14 cellular contexts compared by ENCODE assay signal in genomic region chr17:17789828-17790672, GRCh38. TPM values are rescaled to one million over a fixed set of nuclear protein-coding genes. Genes with fewer than 3 reads are reported as not detected.
A peak's percentile ranks its signal among the peaks of the same experiment; 100 is the strongest.
DNase-seq lines count a peak whose midpoint lies in the region; ATAC-seq, FAIRE-seq and TF ChIP-seq lines count a peak whose summit lies in the region.
"Had no signal": no experiment of that assay in that cellular context is flagged by ENCODE, and none has a peak within 500 bp of the region (broad histone marks: within the 10 kb centered on the region; RNA-seq: fewer than 3 reads in every experiment).

No MANE protein-coding gene starts in this region.

- no peak overlapping the region for H3K4me3 ChIP-seq in A549
- no peak overlapping the region for H3K4me3 ChIP-seq in Caco-2 (ENCODE audit: low read depth, low read length)
- no peak overlapping the region for H3K4me3 ChIP-seq in GM12878
- H3K4me3 ChIP-seq: body of pancreas had no signal

- no peaks in the 10 kb centered on the region for H3K79me2 ChIP-seq in GM12878 (ENCODE audit: control insufficient read depth, insufficient read depth, low read length)

- H3K4me3 Mint-ChIP-seq in Caco-2 (ENCODE audit: unreplicated experiment) (no peak overlapping the region), nephron (peak overlapping the region in 1 of 3 experiments; percentile 13), Calu3 (ENCODE audit: low read depth, unreplicated experiment) (no peak overlapping the region)
- H3K4me3 Mint-ChIP-seq: activated naive CD4-positive, alpha-beta T cell treated with anti-CD3 and anti-CD28 coated beads for 36 hours had no signal

- SMC1A ChIA-PET in GM12878 (lab: Charles Lee; ENCODE audit: uncharacterized antibody, unreplicated experiment), result no interaction called here

- H3K4me1 Mint-ChIP-seq in Caco-2 (ENCODE audit: low read depth, unreplicated experiment) (peaks cover 36% of the 10 kb centered on the region), nephron (peaks cover 72% of the 10 kb centered on the region), Calu3 (ENCODE audit: low read depth, unreplicated experiment) (peaks cover 16% of the 10 kb centered on the region)

- H3K4me1 ChIP-seq in A549 (peaks cover 33% of the 10 kb centered on the region), Caco-2 (peaks cover 17% of the 10 kb centered on the region), GM12878 (ENCODE audit: control insufficient read depth, insufficient read depth, low read length) (peaks cover 3% of the 10 kb centered on the region; the same call in 1 of the 2 replicates)

- in situ Hi-C loops in GM12878 (cut with MboI), result no loop called here

- no peaks in the 10 kb centered on the region for H4K20me1 ChIP-seq in GM12878 (ENCODE audit: control insufficient read depth, insufficient read depth)

- no peak for DNase-seq in A549 (ENCODE audit: low read depth in 1 of 2, low spot score in 1 of 2)
- peak in 1 of 2 experiments; percentile 28 for DNase-seq in Caco-2
- no peak for DNase-seq in GM12878 (ENCODE audit: low read depth, low spot score)
- DNase-seq in EL, result no peak
- no peak for DNase-seq in Calu3
- DNase-seq: activated CD4-positive, alpha-beta T cell treated with anti-CD3 and anti-CD28 coated beads for 1 hour; activated CD8-positive, alpha-beta memory T cell treated with anti-CD3 and anti-CD28 coated beads, Interleukin-2, amount 50 U/mL, for 48 hours; activated naive CD4-positive, alpha-beta T cell treated with anti-CD3 and anti-CD28 coated beads for 36 hours; body of pancreas; hypothalamus; NCI-H187 had no signal

- H3K27ac ChIP-seq in A549, result peak overlapping the region in 1 of 2 experiments; percentile 48; a peak in 3 of 6 replicates
- no peak overlapping the region for H3K27ac ChIP-seq in GM12878 (ENCODE audit: control insufficient read depth, insufficient read depth)
- H3K27ac ChIP-seq: body of pancreas had no signal

- H3K9me3 Mint-ChIP-seq in Caco-2 (ENCODE audit: unreplicated experiment) (no peaks in the 10 kb centered on the region), nephron (no peaks in the 10 kb centered on the region), Calu3 (ENCODE audit: low read depth, unreplicated experiment) (no peaks in the 10 kb centered on the region)
- H3K9me3 Mint-ChIP-seq: activated naive CD4-positive, alpha-beta T cell treated with anti-CD3 and anti-CD28 coated beads for 36 hours had no signal

- H3K36me3 Mint-ChIP-seq in Caco-2 (ENCODE audit: insufficient read depth, unreplicated experiment) (peaks cover 23% of the 10 kb centered on the region), nephron (ENCODE audit: low read depth) (peaks cover 6% of the 10 kb centered on the region), Calu3 (ENCODE audit: insufficient read depth, unreplicated experiment) (peaks cover 24% of the 10 kb centered on the region)

- TF ChIP-seq POLR2A in A549 (IDR thresholded peaks at IDR 0.05; ENCODE audit: low read length), result no peak
- TF ChIP-seq POLR2A in GM12878 (IDR thresholded peaks at IDR 0.05; ENCODE audit: low read depth, low read length), result no peak
- TF ChIP-seq POLR2A in GM18505 (IDR thresholded peaks at IDR 0.05; ENCODE audit: borderline replicate concordance, extremely low read depth, insufficient read depth, insufficient read length), result no peak

- TF ChIP-seq CTCF in A549 (IDR thresholded peaks at IDR 0.05) (no peak), Caco-2 (IDR thresholded peaks at IDR 0.05; ENCODE audit: insufficient read depth in 1 of 2, low read depth in 1 of 2, low read length in 1 of 2, severe bottlenecking in 1 of 2, unreplicated experiment in 1 of 2) (no peak), GM12878 (IDR thresholded peaks at IDR 0.05 in 2 of 3, conservative IDR thresholded peaks at IDR 0.05 in 1 of 3; ENCODE audit: control insufficient read depth in 2 of 3, extremely low read depth in 1 of 3, insufficient read depth in 1 of 3, low read depth in 3 of 3, low read length in 3 of 3) (no peak), nephron (IDR thresholded peaks at IDR 0.05; ENCODE audit: unreplicated experiment in 3 of 3) (no peak), Calu3 (IDR thresholded peaks at IDR 0.05; ENCODE audit: unreplicated experiment) (no peak)

- CTCF ChIA-PET in A549 (lab: Yijun Ruan, JAX) (interaction anchor here (0.9 to 1.8 kb wide), 6 partner anchors 11 to 110 kb away, joined by 3 to 9 read pairs (median 4); no protein-coding TSS in a partner anchor), Caco-2 (lab: Charles Lee) (no interaction called here), GM12878 (lab: Yijun Ruan, JAX) (interaction anchor here (0.5 kb wide), 1 partner anchor 12 kb away, joined by 3 read pairs; no protein-coding TSS in a partner anchor), Calu3 (lab: Charles Lee) (no interaction called here)

- intact Hi-C loops in Caco-2 (cut with micrococcal nuclease; ENCODE audit: unreplicated experiment), result no loop called here
- intact Hi-C loops in GM12878 (cut with micrococcal nuclease; ENCODE audit: unreplicated experiment), result no loop called here
- intact Hi-C loops in Calu3 (cut with micrococcal nuclease; ENCODE audit: unreplicated experiment), result loop anchor here (10.0 kb wide), 1 partner anchor 55 kb away; no protein-coding TSS in a partner anchor

- BruUV-seq in Caco-2 (replicated peaks; lab: Mats Ljungman, UMichigan), result no TSS peak
- no TSS peak for BruUV-seq in GM12878 (replicated peaks; lab: Mats Ljungman, UMichigan)
- BruUV-seq in Calu3 (replicated peaks; lab: Mats Ljungman, UMichigan), result no TSS peak

- POLR2A ChIA-PET in A549 (lab: Yijun Ruan, JAX), result no interaction called here
- POLR2A ChIA-PET in Caco-2 (lab: Charles Lee), result no interaction called here
- POLR2A ChIA-PET in GM12878 (lab: Charles Lee), result no interaction called here

- no peak overlapping the region for H2AFZ ChIP-seq in GM12878 (ENCODE audit: control insufficient read depth, low read depth, low read length)

- H3K27ac Mint-ChIP-seq in Caco-2 (ENCODE audit: unreplicated experiment), result peak overlapping the region; percentile 49
- H3K27ac Mint-ChIP-seq in nephron, result peak overlapping the region; percentile 25 to 69 (median 54)
- H3K27ac Mint-ChIP-seq in Calu3 (ENCODE audit: unreplicated experiment), result no peak overlapping the region
- H3K27ac Mint-ChIP-seq: activated naive CD4-positive, alpha-beta T cell treated with anti-CD3 and anti-CD28 coated beads for 36 hours had no signal

- H3K9ac ChIP-seq in GM12878 (ENCODE audit: control insufficient read depth, insufficient read depth, low read length), result no peak overlapping the region

- RAD21 ChIA-PET in GM12878 (lab: Charles Lee; ENCODE audit: unreplicated experiment), result no interaction called here

- FAIRE-seq in A549 (lab: Jason Lieb, UNC) (no peak), GM12878 (lab: Jason Lieb, UNC) (no peak)

- H3K27me3 ChIP-seq in Caco-2 (replicated peaks; ENCODE audit: control insufficient read depth, insufficient read depth, low read length), result no peaks in the 10 kb centered on the region
- H3K27me3 ChIP-seq in GM12878 (replicated peaks in 1 of 2; ENCODE audit: control insufficient read depth in 2 of 2, insufficient read depth in 2 of 2, low read length in 1 of 2), result no peaks in the 10 kb centered on the region
- H3K27me3 ChIP-seq: body of pancreas had no signal

- 68% methylated on average over 12 of the region's 13 CpGs for WGBS in A549 (ENCODE audit: missing lambda C conversion rate)
- 82% methylated on average over 13 of the region's 13 CpGs for WGBS in GM12878 (ENCODE audit: insufficient coverage, insufficient replicate concordance, low lambda C conversion rate, missing lambda C conversion rate)

- H3K9me3 ChIP-seq in A549 (no peaks in the 10 kb centered on the region), Caco-2 (no peaks in the 10 kb centered on the region), GM12878 (replicated peaks; ENCODE audit: control insufficient read depth, insufficient read depth, low read length) (no peaks in the 10 kb centered on the region)
- H3K9me3 ChIP-seq: body of pancreas had no signal

- H3K4me2 ChIP-seq in A549, result peak overlapping the region; percentile 36; the same call in 2 of the 3 replicates
- no peak overlapping the region for H3K4me2 ChIP-seq in GM12878 (ENCODE audit: control insufficient read depth, insufficient read depth)

- TF ChIP-seq EP300 in A549 (IDR thresholded peaks at IDR 0.05) (no peak), GM12878 (IDR thresholded peaks at IDR 0.05; ENCODE audit: borderline replicate concordance in 1 of 2, control insufficient read depth in 1 of 2, low read depth in 2 of 2, low read length in 2 of 2) (no peak)

- TF ChIP-seq RAD21 in A549 (conservative IDR thresholded peaks at IDR 0.05 in 1 of 2, IDR thresholded peaks at IDR 0.05 in 1 of 2) (no peak), GM12878 (IDR thresholded peaks at IDR 0.05; ENCODE audit: insufficient read depth, low read depth, low read length) (no peak)

- H3K36me3 ChIP-seq in Caco-2 (ENCODE audit: control insufficient read depth, insufficient read depth, low read length) (peaks cover 2% of the 10 kb centered on the region; the same call in 1 of the 2 replicates), GM12878 (ENCODE audit: control insufficient read depth in 2 of 2, insufficient read depth in 2 of 2, low read length in 1 of 2) (peaks cover 0 to 18% of the 10 kb centered on the region in 2 experiments)

- no peaks in the 10 kb centered on the region for H3K27me3 Mint-ChIP-seq in Caco-2 (ENCODE audit: insufficient read depth, unreplicated experiment)
- H3K27me3 Mint-ChIP-seq in nephron (ENCODE audit: low read depth), result peaks cover 3% of the 10 kb centered on the region
- no peaks in the 10 kb centered on the region for H3K27me3 Mint-ChIP-seq in Calu3 (ENCODE audit: unreplicated experiment)

- ATAC-seq in A549 (no peak), GM12878 (no peak), GM18873 (IDR thresholded peaks at IDR 0.05; ENCODE audit: low FRiP score, unreplicated experiment) (no peak), GM18505 (IDR thresholded peaks at IDR 0.05; ENCODE audit: unreplicated experiment) (no peak)
- ATAC-seq: body of pancreas had no signal

RNA-seq across cellular contexts. Expression of gene SREBF1, which starts 46.7 kb away (rescaled TPM):
- polyA plus RNA-seq in A549 (2011; rRNA removed) (47.4 and 54.6 TPM in 2 replicates), A549 (2017; fragmentation: RNase III; extraction: RNeasy Plus Mini Kit Qiagen cat#74134 plus additional on column Dnase treatment) (90.3 to 175 TPM (median 159 TPM) in 3 replicates), GM12878 (2011; rRNA removed) (10.7 and 18.8 TPM in 2 replicates), GM12878 (2014; fragmentation: Illumina TruSeq; extraction: Trizol) (3.8 and 37.5 TPM in 2 replicates), GM12878 (2014; fragmentation: Nextera tagmentation; extraction: Ambion mirVana) (1 to 10 TPM; 1.4 to 5.1 TPM), GM12878 (2014; rRNA removed) (52.5 and 62.5 TPM in 2 replicates), GM12878 (2016; fragmentation: Nextera tagmentation; extraction: Ambion mirVana) (10 to 100 TPM; 10.1 to 11.0 TPM)
- 52.7 and 75.7 TPM in 2 replicates for polyA plus RNA-seq in A549 (2012; cell fraction: cytosol; rRNA removed)
- polyA plus RNA-seq in A549 (2012; cell fraction: nucleus; rRNA removed), result 415 and 599 TPM in 2 replicates
- 75.5 and 133 TPM in 2 replicates for polyA minus RNA-seq in A549 (2011; rRNA and poly(A)+ RNA removed)
- total RNA-seq in Caco-2 (2022) (109 and 118 TPM in 2 replicates), GM12878 (2014; rRNA removed) (34.3 and 40.7 TPM in 2 replicates), GM12878 (2014; rRNA removed; fragmentation: Illumina TruSeq; extraction: Trizol) (22.0 and 24.7 TPM in 2 replicates), GM12878 (2021) (84.6 and 86.3 TPM in 2 replicates), Calu3 (2022) (104 and 110 TPM in 2 replicates)
- 96.1 and 107 TPM in 2 replicates for total RNA-seq in GM12878 (2013; cell fraction: nucleolus; rRNA removed)
- polyA plus RNA-seq in GM12878 (2011; ENCODE audit: low read depth), result 8.9 TPM
- polyA plus RNA-seq in GM12878 (2011; cell fraction: cytosol; rRNA removed), result 16.3 and 28.3 TPM in 2 replicates
- 213 and 265 TPM in 2 replicates for polyA plus RNA-seq in GM12878 (2011; cell fraction: nucleus; rRNA removed)
- polyA plus RNA-seq in GM12878 (2012), result 24.9 and 31.5 TPM in 2 replicates
- polyA minus RNA-seq in GM12878 (2011; rRNA and poly(A)+ RNA removed), result 21.4 and 37.2 TPM in 2 replicates
- 36.1 and 40.1 TPM in 2 replicates for polyA minus RNA-seq in GM12878 (2011; cell fraction: cytosol; rRNA and poly(A)+ RNA removed)
- 49.9 and 96.1 TPM in 2 replicates for polyA minus RNA-seq in GM12878 (2011; cell fraction: nucleus; rRNA and poly(A)+ RNA removed)

Comparison
In these comparisons a context has a peak if more than half of its experiments do, and no peak if none do; other contexts are left out.
1. CTCF ChIA-PET loops: an anchor here in A549 (0.9 to 1.8 kb wide) and GM12878 (0.5 kb wide); none called in Caco-2 and Calu3.